In the genomic region with DNA sequence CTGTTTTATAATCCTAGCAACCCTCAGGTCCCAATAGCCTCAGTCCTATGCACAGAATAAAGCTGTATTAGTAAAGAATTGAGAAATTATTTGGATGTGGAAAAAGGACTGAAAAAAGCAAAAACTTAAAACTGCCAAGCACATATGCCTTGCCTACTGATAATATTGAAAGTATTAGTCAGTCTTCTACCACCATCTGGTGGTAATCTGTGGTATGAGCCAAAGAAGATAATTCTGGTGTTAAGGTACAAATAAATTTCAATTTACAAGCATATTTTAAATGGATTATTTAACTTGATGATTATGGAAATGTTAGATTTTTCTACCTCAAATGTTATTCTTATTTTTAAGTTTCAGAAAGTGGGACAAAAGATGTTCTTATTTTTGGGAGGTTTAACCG, we compare ENCODE assay signal across 8 cellular contexts.
A peak's percentile ranks its signal among the peaks of the same experiment; 100 is the strongest.
DNase-seq lines count a peak whose midpoint lies in the region; ATAC-seq and TF ChIP-seq lines count a peak whose summit lies in the region.

No MANE protein-coding gene starts in this region.

- in situ Hi-C loops in ACHN (cut with HindIII; ENCODE audit: low pct_ligation_motif_present, low pct_unique_long_range_greater_than_20kb, low sequenced_read_pairs) = no loop called here
- in situ Hi-C loops in GM13976 (cut with MboI; ENCODE audit: low sequenced_read_pairs, unreplicated experiment) = loop anchor here (25.0 kb wide), 2 partner anchors 706 to 1031 kb away; no protein-coding TSS in a partner anchor

- TF ChIP-seq CTCF in GM13976 (IDR thresholded peaks at IDR 0.05; ENCODE audit: borderline replicate concordance, control extremely low read depth, extremely low read depth, insufficient read depth, missing control alignments) (peak; percentile 40), choroid plexus epithelial cell (conservative IDR thresholded peaks at IDR 0.05; ENCODE audit: low read depth, low read length) (peak; percentile 63), mucosa of descending colon (IDR thresholded peaks at IDR 0.05) (no peak)

- no peaks in the 10 kb centered on the region for H3K9me3 ChIP-seq in mucosa of descending colon

- H3K4me1 ChIP-seq in mucosa of descending colon (ENCODE audit: low read depth) = no peaks in the 10 kb centered on the region

- DNase-seq in ACHN = peak; percentile 50
- DNase-seq in GM13976 (ENCODE audit: low spot score) = peak; percentile 54
- DNase-seq in NCI-H345 (lab: John Stamatoyannopoulos, UW) = peak; percentile 52
- peak; percentile 76 for DNase-seq in choroid plexus epithelial cell (ENCODE audit: low read depth)
- DNase-seq in mucosa of descending colon = peak in 1 of 3 donors; percentile 44
- no peak for DNase-seq in activated naive CD4-positive, alpha-beta T cell treated with anti-CD3 and anti-CD28 coated beads, Interleukin-2, amount 50 U/mL, for 16 hours

- intact Hi-C loops in mucosa of descending colon (cut with DNase I, micrococcal nuclease) = no loop called here

- peak; percentile 86 for ATAC-seq in HG02981 (IDR thresholded peaks at IDR 0.05; ENCODE audit: unreplicated experiment)
- ATAC-seq in mucosa of descending colon = peak; percentile 38
- ATAC-seq in GM19324 (IDR thresholded peaks at IDR 0.05; ENCODE audit: low FRiP score, unreplicated experiment) = no peak

- H3K4me3 ChIP-seq in choroid plexus epithelial cell (ENCODE audit: low read depth, low read length) (no peak overlapping the region), mucosa of descending colon (no peak overlapping the region)

- no peaks in the 10 kb centered on the region for H3K36me3 ChIP-seq in mucosa of descending colon (ENCODE audit: low read depth)
